ENCODE assay signal across 19 cellular contexts in genomic region chr3:58667704-58668103, GRCh38. TPM values are rescaled to one million over a fixed set of nuclear protein-coding genes. Genes with fewer than 3 reads are reported as not detected.
"Had no signal": no experiment of that assay in that cellular context is flagged by ENCODE, and none has a peak within 500 bp of the region (broad histone marks: within the 10 kb centered on the region; RNA-seq: fewer than 3 reads in every experiment).

No MANE protein-coding gene starts in this region.

- H3K4me1 ChIP-seq: sigmoid colon, tibial nerve had no signal

- H3K4me3 ChIP-seq: sigmoid colon, tibial nerve had no signal

- H3K27ac ChIP-seq: brain microvascular endothelial cell had no signal

- H3K9me3 ChIP-seq: sigmoid colon, tibial nerve had no signal

- ATAC-seq: naive thymus-derived CD8-positive, alpha-beta T cell; stimulated activated naive B cell treated with anti-CD40 and anti-IgM and Interleukin-4, amounts not matched to agents 10 μg/mL and 1 μg/mL and 100 μg/mL, for 72 hours; T-helper 17 cell; WTC11 had no signal

- H3K27me3 ChIP-seq: brain microvascular endothelial cell, sigmoid colon, tibial nerve had no signal

- DNase-seq: activated CD4-positive, alpha-beta memory T cell treated with anti-CD3 and anti-CD28 coated beads, Interleukin-2, amount 10 ng/mL, durations not matched to agents 7 days and 5 days; activated CD4-positive, alpha-beta T cell treated with anti-CD3 and anti-CD28 coated beads for 4 hours; activated gamma-delta T cell; activated T-cell treated with anti-CD3 and anti-CD28 coated beads, Interleukin-2, amount 50 U/mL, for 48 hours; amygdala; brain microvascular endothelial cell; dermis blood vessel endothelial cell; foreskin melanocyte; left cardiac atrium; naive thymus-derived CD8-positive, alpha-beta T cell; sigmoid colon; stimulated activated CD4-positive, alpha-beta T cell treated with anti-CD3 and anti-CD28 coated beads, Interleukin-12 subunit alpha, Interleukin-12 subunit beta, amount 100 ng/mL, for 4 hours; stimulated activated CD4-positive, alpha-beta T cell treated with anti-CD3 and anti-CD28 coated beads, Interleukin-2, amount 100 ng/mL, for 24 hours; stimulated activated naive B cell treated with anti-CD40 and anti-IgM and Interleukin-4, amounts not matched to agents 10 μg/mL and 1 μg/mL and 100 μg/mL, for 72 hours; T-helper 17 cell had no signal

- H3K36me3 ChIP-seq: brain microvascular endothelial cell, sigmoid colon, tibial nerve had no signal

RNA-seq across cellular contexts. Expression of gene FAM3D, which starts 1.1 kb away (rescaled TPM):
- total RNA-seq: activated CD4-positive, alpha-beta memory T cell treated with anti-CD3 and anti-CD28 coated beads, Interleukin-2, amount 10 ng/mL, durations not matched to agents 7 days and 5 days; fibroblast of lung; left cardiac atrium; naive thymus-derived CD8-positive, alpha-beta T cell; subcutaneous adipose tissue; T-helper 17 cell; tibial nerve had no signal
- polyA plus RNA-seq: fibroblast of lung; naive thymus-derived CD8-positive, alpha-beta T cell had no signal
